Comparison of ENCODE assay signal across 1 cellular context in the genomic region with DNA sequence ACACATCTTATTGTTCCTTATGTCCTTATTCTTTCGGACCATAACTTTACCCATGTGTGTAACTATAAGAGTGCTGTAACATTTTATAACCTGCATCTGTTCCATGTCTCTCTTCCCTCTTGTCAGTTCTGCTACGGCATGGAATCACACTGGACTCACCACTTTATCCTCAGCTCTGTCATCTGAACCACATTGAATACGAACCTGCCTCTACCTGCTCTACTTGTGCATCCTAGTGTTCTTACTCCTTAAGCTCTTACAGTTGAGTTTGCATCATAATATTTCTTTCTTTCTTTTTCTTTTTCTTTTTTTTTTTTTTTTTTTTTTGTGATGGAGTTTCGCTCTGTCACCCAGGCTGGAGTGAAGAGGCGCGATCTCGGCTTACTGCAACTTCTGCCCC.
TF ChIP-seq lines count a peak whose summit lies in the region.

No MANE protein-coding gene starts in this region.

TF ChIP-seq in GM23338, 12 proteins besides CTCF, POLR2A, EP300 and RAD21 (continued from another document):
- TF ChIP-seq, protein P1, sequence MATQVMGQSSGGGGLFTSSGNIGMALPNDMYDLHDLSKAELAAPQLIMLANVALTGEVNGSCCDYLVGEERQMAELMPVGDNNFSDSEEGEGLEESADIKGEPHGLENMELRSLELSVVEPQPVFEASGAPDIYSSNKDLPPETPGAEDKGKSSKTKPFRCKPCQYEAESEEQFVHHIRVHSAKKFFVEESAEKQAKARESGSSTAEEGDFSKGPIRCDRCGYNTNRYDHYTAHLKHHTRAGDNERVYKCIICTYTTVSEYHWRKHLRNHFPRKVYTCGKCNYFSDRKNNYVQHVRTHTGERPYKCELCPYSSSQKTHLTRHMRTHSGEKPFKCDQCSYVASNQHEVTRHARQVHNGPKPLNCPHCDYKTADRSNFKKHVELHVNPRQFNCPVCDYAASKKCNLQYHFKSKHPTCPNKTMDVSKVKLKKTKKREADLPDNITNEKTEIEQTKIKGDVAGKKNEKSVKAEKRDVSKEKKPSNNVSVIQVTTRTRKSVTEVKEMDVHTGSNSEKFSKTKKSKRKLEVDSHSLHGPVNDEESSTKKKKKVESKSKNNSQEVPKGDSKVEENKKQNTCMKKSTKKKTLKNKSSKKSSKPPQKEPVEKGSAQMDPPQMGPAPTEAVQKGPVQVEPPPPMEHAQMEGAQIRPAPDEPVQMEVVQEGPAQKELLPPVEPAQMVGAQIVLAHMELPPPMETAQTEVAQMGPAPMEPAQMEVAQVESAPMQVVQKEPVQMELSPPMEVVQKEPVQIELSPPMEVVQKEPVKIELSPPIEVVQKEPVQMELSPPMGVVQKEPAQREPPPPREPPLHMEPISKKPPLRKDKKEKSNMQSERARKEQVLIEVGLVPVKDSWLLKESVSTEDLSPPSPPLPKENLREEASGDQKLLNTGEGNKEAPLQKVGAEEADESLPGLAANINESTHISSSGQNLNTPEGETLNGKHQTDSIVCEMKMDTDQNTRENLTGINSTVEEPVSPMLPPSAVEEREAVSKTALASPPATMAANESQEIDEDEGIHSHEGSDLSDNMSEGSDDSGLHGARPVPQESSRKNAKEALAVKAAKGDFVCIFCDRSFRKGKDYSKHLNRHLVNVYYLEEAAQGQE (IDR thresholded peaks at IDR 0.05; ENCODE audit: unreplicated experiment): no peak
- no peak for TF ChIP-seq EZH2 (IDR thresholded peaks at IDR 0.05; ENCODE audit: low read depth, unreplicated experiment)
- no peak for TF ChIP-seq POLR2AphosphoS5 (IDR thresholded peaks at IDR 0.05; ENCODE audit: low read depth)
- TF ChIP-seq, protein P2, sequence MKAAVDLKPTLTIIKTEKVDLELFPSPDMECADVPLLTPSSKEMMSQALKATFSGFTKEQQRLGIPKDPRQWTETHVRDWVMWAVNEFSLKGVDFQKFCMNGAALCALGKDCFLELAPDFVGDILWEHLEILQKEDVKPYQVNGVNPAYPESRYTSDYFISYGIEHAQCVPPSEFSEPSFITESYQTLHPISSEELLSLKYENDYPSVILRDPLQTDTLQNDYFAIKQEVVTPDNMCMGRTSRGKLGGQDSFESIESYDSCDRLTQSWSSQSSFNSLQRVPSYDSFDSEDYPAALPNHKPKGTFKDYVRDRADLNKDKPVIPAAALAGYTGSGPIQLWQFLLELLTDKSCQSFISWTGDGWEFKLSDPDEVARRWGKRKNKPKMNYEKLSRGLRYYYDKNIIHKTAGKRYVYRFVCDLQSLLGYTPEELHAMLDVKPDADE (IDR thresholded peaks at IDR 0.05): no peak
- TF ChIP-seq ZNF114 (CRISPR knock-in tag; IDR thresholded peaks at IDR 0.05): no peak
- no peak for TF ChIP-seq CREB1 (CRISPR knock-in tag; IDR thresholded peaks at IDR 0.05; ENCODE audit: low read depth)
- TF ChIP-seq JUNB (IDR thresholded peaks at IDR 0.05; ENCODE audit: unreplicated experiment): no peak
- no peak for TF ChIP-seq EZH2phosphoT487 (IDR thresholded peaks at IDR 0.05; ENCODE audit: unreplicated experiment)
